21 cellular contexts compared by ENCODE assay signal in genomic region chr6:30972816-30973215, GRCh38. TPM values are rescaled to one million over a fixed set of nuclear protein-coding genes. Genes with fewer than 3 reads are reported as not detected.
DNase-seq lines count a peak whose midpoint lies in the region; ATAC-seq, FAIRE-seq and TF ChIP-seq lines count a peak whose summit lies in the region.
"Had no signal": no experiment of that assay in that cellular context is flagged by ENCODE, and none has a peak within 500 bp of the region (broad histone marks: within the 10 kb centered on the region; RNA-seq: fewer than 3 reads in every experiment).

No MANE protein-coding gene starts in this region.

- no peaks in the 10 kb centered on the region for H3K79me1 ChIP-seq in IMR-90 (ENCODE audit: low read depth in 1 of 2, low read length in 2 of 2)

- H3K9me1 ChIP-seq in IMR-90 (ENCODE audit: insufficient read depth, low read length) = no peaks in the 10 kb centered on the region

- H4K8ac ChIP-seq in IMR-90 (ENCODE audit: low read depth in 2 of 2, low read length in 2 of 2) = no peak overlapping the region

- no peaks in the 10 kb centered on the region for H4K20me1 ChIP-seq in IMR-90 (ENCODE audit: insufficient read depth, low read length)
- no peaks in the 10 kb centered on the region for H4K20me1 ChIP-seq in astrocyte (ENCODE audit: insufficient read depth, low read length)

- H3K36me3 Mint-ChIP-seq in astrocyte (ENCODE audit: low read depth, unreplicated experiment) (peaks cover 1% of the 10 kb centered on the region), glutamatergic neuron (ENCODE audit: unreplicated experiment) (no peaks in the 10 kb centered on the region)
- H3K36me3 Mint-ChIP-seq: CD4-positive, CD25-positive, alpha-beta regulatory T cell had no signal

- ATAC-seq in IMR-90 (ENCODE audit: low read depth) = no peak
- ATAC-seq: K562 had no signal

- H3K27ac Mint-ChIP-seq in astrocyte (ENCODE audit: unreplicated experiment) (peak overlapping the region; percentile 22), glutamatergic neuron (ENCODE audit: unreplicated experiment) (no peak overlapping the region)
- H3K27ac Mint-ChIP-seq: H9 had no signal

- H3K27me3 ChIP-seq in IMR-90 (ENCODE audit: control insufficient read depth, insufficient read depth, low read length) (peaks cover 19% of the 10 kb centered on the region), astrocyte (ENCODE audit: insufficient read depth, low read length) (no peaks in the 10 kb centered on the region), ovary (no peaks in the 10 kb centered on the region), sigmoid colon (peaks cover 0 to 8% (median 0%) of the 10 kb centered on the region in 3 donors)

- H2AFZ ChIP-seq in IMR-90 (replicated peaks; ENCODE audit: low read length, poor library complexity) = no peak overlapping the region
- no peak overlapping the region for H2AFZ ChIP-seq in astrocyte (ENCODE audit: low read depth, low read length)

- no peak overlapping the region for H2BK15ac ChIP-seq in IMR-90 (ENCODE audit: low read depth, low read length)

- TF ChIP-seq EP300 in ovary (IDR thresholded peaks at IDR 0.05) (no peak), sigmoid colon (IDR thresholded peaks at IDR 0.05) (no peak)

- no peak overlapping the region for H3K27ac ChIP-seq in IMR-90 (ENCODE audit: insufficient read depth, low read length)
- no peak overlapping the region for H3K27ac ChIP-seq in astrocyte (ENCODE audit: low read depth, low read length)
- H3K27ac ChIP-seq in ovary = no peak overlapping the region
- H3K27ac ChIP-seq in sigmoid colon = no peak overlapping the region

- DNase-seq in IMR-90 (no peak), astrocyte (ENCODE audit: low read depth) (no peak), epithelial cell of esophagus (ENCODE audit: low read depth) (peak; percentile 31), ovary (no peak), DMS53 treated with DMSO at 0.1 percent for 48 hours (lab: John Stamatoyannopoulos, UW; ENCODE audit: unreplicated experiment) (no peak), sigmoid colon (no peak), glutamatergic neuron (no peak)
- DNase-seq: ACHN; BE2C; C1 segment of cervical spinal cord; Caco-2; CD4-positive, CD25-positive, alpha-beta regulatory T cell; DMS79; GDM1; GOT3; H9 had no signal

- H3K9ac ChIP-seq in IMR-90 (ENCODE audit: low read depth, low read length) = no peak overlapping the region
- H3K9ac ChIP-seq in astrocyte (ENCODE audit: low read length) = no peak overlapping the region

- H3K4me2 ChIP-seq in IMR-90 (ENCODE audit: low read depth, low read length) (no peak overlapping the region), astrocyte (ENCODE audit: low read length) (no peak overlapping the region)

- no peaks in the 10 kb centered on the region for H3K9me3 ChIP-seq in IMR-90 (ENCODE audit: control insufficient read depth, insufficient read depth, low read length)
- no peaks in the 10 kb centered on the region for H3K9me3 ChIP-seq in astrocyte (ENCODE audit: insufficient read depth, low read depth, low read length)
- no peaks in the 10 kb centered on the region for H3K9me3 ChIP-seq in ovary
- H3K9me3 ChIP-seq in sigmoid colon = no peaks in the 10 kb centered on the region
- H3K9me3 ChIP-seq: BE2C, Caco-2 had no signal

- no peaks in the 10 kb centered on the region for H3K79me2 ChIP-seq in astrocyte (ENCODE audit: insufficient read depth, low read length)

- no peak overlapping the region for H2AK5ac ChIP-seq in IMR-90 (ENCODE audit: low read depth, low read length)

- no peak overlapping the region for H4K5ac ChIP-seq in IMR-90 (ENCODE audit: low read depth, low read length)

- peaks cover 6% of the 10 kb centered on the region for H3K9me3 Mint-ChIP-seq in astrocyte (ENCODE audit: unreplicated experiment)
- peaks cover 3% of the 10 kb centered on the region for H3K9me3 Mint-ChIP-seq in glutamatergic neuron (ENCODE audit: unreplicated experiment)
- H3K9me3 Mint-ChIP-seq: H9 had no signal

- POLR2A ChIA-PET in IMR-90 (lab: Charles Lee; ENCODE audit: unreplicated experiment) = no interaction called here

- intact Hi-C loops in IMR-90 (cut with micrococcal nuclease) = no loop called here
- intact Hi-C loops in ovary (cut with DNase I) = no loop called here
- intact Hi-C loops in sigmoid colon (cut with DNase I) = no loop called here

- no peak overlapping the region for H4K91ac ChIP-seq in IMR-90 (ENCODE audit: insufficient read depth, low read depth, low read length)

- H3K14ac ChIP-seq in IMR-90 (replicated peaks; ENCODE audit: low read depth, low read length) = no peak overlapping the region

- no peak overlapping the region for H3K4me3 Mint-ChIP-seq in astrocyte (ENCODE audit: unreplicated experiment)
- no peak overlapping the region for H3K4me3 Mint-ChIP-seq in glutamatergic neuron (ENCODE audit: unreplicated experiment)
- H3K4me3 Mint-ChIP-seq: H9 had no signal

- H3K18ac ChIP-seq in IMR-90 (ENCODE audit: low read depth, low read length) = no peak overlapping the region

- no peak for FAIRE-seq in astrocyte (lab: Jason Lieb, UNC)
- FAIRE-seq: A204.1, D721Med, K562 had no signal

- no CpG with 5 or more reads among the region's 4 CpGs for WGBS in IMR-90 (ENCODE audit: extremely low coverage in 2 of 2, insufficient read length in 1 of 2), 2 experiments
- WGBS in ovary, 3 donors = 92 to 96% (median 94%) methylated on average over 4 of the region's 4 CpGs
- WGBS in sigmoid colon, 2 donors = 94 to 96% methylated on average over 4 of the region's 4 CpGs

- TF ChIP-seq RAD21 in IMR-90 (IDR thresholded peaks at IDR 0.05; ENCODE audit: low read length) = no peak

- no TSS peak for BruUV-seq in IMR-90 (replicated peaks; lab: Mats Ljungman, UMichigan)

- no peak overlapping the region for H3K23ac ChIP-seq in IMR-90 (ENCODE audit: low read depth, low read length)

- H3K4me1 ChIP-seq in IMR-90 (ENCODE audit: control insufficient read depth, insufficient read depth, low read length) = no peaks in the 10 kb centered on the region
- no peaks in the 10 kb centered on the region for H3K4me1 ChIP-seq in astrocyte (ENCODE audit: insufficient read depth, low read length)
- no peaks in the 10 kb centered on the region for H3K4me1 ChIP-seq in ovary (ENCODE audit: insufficient read depth)
- H3K4me1 ChIP-seq in sigmoid colon = no peaks in the 10 kb centered on the region
- H3K4me1 ChIP-seq: BE2C, Caco-2 had no signal

- H2AK9ac ChIP-seq in IMR-90 (replicated peaks; ENCODE audit: low read depth, low read length, poor library complexity) = peak overlapping the region; percentile 5

- in situ Hi-C loops in IMR-90 (cut with MboI; ENCODE audit: low sequenced_read_pairs) = no loop called here

- peaks cover 25% of the 10 kb centered on the region for H3K27me3 Mint-ChIP-seq in astrocyte (ENCODE audit: low read depth, unreplicated experiment)
- peaks cover 8% of the 10 kb centered on the region for H3K27me3 Mint-ChIP-seq in glutamatergic neuron (ENCODE audit: unreplicated experiment)

- H2BK120ac ChIP-seq in IMR-90 (ENCODE audit: low read depth, low read length) = no peak overlapping the region

- H3K4me3 ChIP-seq in IMR-90 (ENCODE audit: insufficient read depth, low read depth, low read length) (no peak overlapping the region), astrocyte (ENCODE audit: insufficient read depth, low read depth, low read length) (no peak overlapping the region), epithelial cell of esophagus (ENCODE audit: low read length) (no peak overlapping the region), ovary (no peak overlapping the region), sigmoid colon (no peak overlapping the region)
- H3K4me3 ChIP-seq: K562 had no signal

- TF ChIP-seq POLR2A in IMR-90 (IDR thresholded peaks at IDR 0.05; ENCODE audit: low read depth, low read length) (no peak), ovary (IDR thresholded peaks at IDR 0.05) (no peak), sigmoid colon (IDR thresholded peaks at IDR 0.05) (no peak)

- CTCF ChIA-PET in IMR-90 (lab: Yijun Ruan, JAX) = no interaction called here

- H2BK5ac ChIP-seq in IMR-90 (ENCODE audit: low read depth, low read length, poor library complexity, severe bottlenecking) = no peak overlapping the region

- TF ChIP-seq CTCF in IMR-90 (conservative IDR thresholded peaks at IDR 0.05; ENCODE audit: low read depth, low read length) (no peak), astrocyte (IDR thresholded peaks at IDR 0.05; ENCODE audit: insufficient read depth, low read depth, low read length) (no peak), epithelial cell of esophagus (IDR thresholded peaks at IDR 0.05; ENCODE audit: insufficient read depth, low read depth, low read length, missing control alignments) (no peak), ovary (IDR thresholded peaks at IDR 0.05) (no peak), sigmoid colon (IDR thresholded peaks at IDR 0.05) (no peak), glutamatergic neuron (IDR thresholded peaks at IDR 0.05; ENCODE audit: partially characterized antibody, unreplicated experiment) (no peak)

- no peaks in the 10 kb centered on the region for H3K4me1 Mint-ChIP-seq in astrocyte (ENCODE audit: low read depth, unreplicated experiment)
- no peaks in the 10 kb centered on the region for H3K4me1 Mint-ChIP-seq in glutamatergic neuron (ENCODE audit: low read depth, unreplicated experiment)

- no peak overlapping the region for H3K4ac ChIP-seq in IMR-90 (ENCODE audit: low read depth, low read length)

- dilution Hi-C loops in IMR-90 (cut with HindIII; ENCODE audit: low sequenced_read_pairs, unreplicated experiment) = no loop called here

- no peak overlapping the region for H3K56ac ChIP-seq in IMR-90 (ENCODE audit: extremely low read depth, insufficient read depth, low read length)

- H3K36me3 ChIP-seq in IMR-90 (ENCODE audit: control insufficient read depth, insufficient read depth, low read length) (no peaks in the 10 kb centered on the region), astrocyte (ENCODE audit: insufficient read depth, low read length) (no peaks in the 10 kb centered on the region), ovary (no peaks in the 10 kb centered on the region), sigmoid colon (no peaks in the 10 kb centered on the region)
- H3K36me3 ChIP-seq: BE2C had no signal

- H2BK20ac ChIP-seq in IMR-90 (ENCODE audit: low read depth, low read length) = no peak overlapping the region

RNA-seq across cellular contexts. Expression of gene MUC21, which starts 10.7 kb away (rescaled TPM):
- not detected in 2 replicates for total RNA-seq in IMR-90 (2012; rRNA removed)
- polyA plus RNA-seq in IMR-90 (2012; rRNA removed) = not detected in 2 replicates
- not detected in 2 replicates for polyA plus RNA-seq in IMR-90 (2012; cell fraction: cytosol; rRNA removed)
- not detected in 2 replicates for polyA plus RNA-seq in IMR-90 (2012; cell fraction: nucleus; rRNA removed; ENCODE audit: low replicate concordance)
- total RNA-seq in astrocyte = not detected in 2 replicates
- total RNA-seq in ovary = not detected
- polyA plus RNA-seq in ovary = not detected
- total RNA-seq in sigmoid colon = not detected
- 1 to 10 TPM in 1 of 3 donors, under 1 TPM in 1, not detected in 1; 0.19 to 1.2 TPM for polyA plus RNA-seq in sigmoid colon
- total RNA-seq in glutamatergic neuron (ENCODE audit: unreplicated experiment) = not detected
- total RNA-seq: Caco-2; CD4-positive, CD25-positive, alpha-beta regulatory T cell; Daoy; H9; HT-29; K562 had no signal
- polyA plus RNA-seq: CD4-positive, CD25-positive, alpha-beta regulatory T cell; K562 had no signal

RNA-seq across cellular contexts. Expression of gene MUCL3, which starts 32.0 kb away (rescaled TPM):
- total RNA-seq in IMR-90 (2012; rRNA removed) = not detected in 2 replicates
- not detected in 2 replicates for polyA plus RNA-seq in IMR-90 (2012; rRNA removed)
- not detected in 2 replicates for polyA plus RNA-seq in IMR-90 (2012; cell fraction: cytosol; rRNA removed)
- polyA plus RNA-seq in IMR-90 (2012; cell fraction: nucleus; rRNA removed; ENCODE audit: low replicate concordance) = not detected in 2 replicates
- not detected in 2 replicates for total RNA-seq in astrocyte
- total RNA-seq in ovary = under 1 TPM in 1 of 7 donors, not detected in 6; under 0.01 TPM
- not detected for polyA plus RNA-seq in ovary
- total RNA-seq in sigmoid colon = not detected
- under 1 TPM in 1 of 3 donors, not detected in 2; under 0.01 TPM for polyA plus RNA-seq in sigmoid colon
- total RNA-seq in glutamatergic neuron (ENCODE audit: unreplicated experiment) = not detected
- total RNA-seq: Caco-2; CD4-positive, CD25-positive, alpha-beta regulatory T cell; Daoy; K562 had no signal
- polyA plus RNA-seq: CD4-positive, CD25-positive, alpha-beta regulatory T cell had no signal

RNA-seq across cellular contexts. Expression of gene MUC22, which starts 37.5 kb away (rescaled TPM):
- total RNA-seq in IMR-90 (2012; rRNA removed) = not detected in 2 replicates
- polyA plus RNA-seq in IMR-90 (2012; rRNA removed) = 0.02 TPM in 1 of 2 replicates, not detected in the other
- under 0.01 and 0.04 TPM in 2 replicates for polyA plus RNA-seq in IMR-90 (2012; cell fraction: cytosol; rRNA removed)
- not detected in 2 replicates for polyA plus RNA-seq in IMR-90 (2012; cell fraction: nucleus; rRNA removed; ENCODE audit: low replicate concordance)
- 0.05 TPM in 1 of 2 replicates, not detected in the other for total RNA-seq in astrocyte
- not detected for total RNA-seq in ovary
- polyA plus RNA-seq in ovary = not detected
- total RNA-seq in sigmoid colon = not detected
- not detected for polyA plus RNA-seq in sigmoid colon
- total RNA-seq in glutamatergic neuron (ENCODE audit: unreplicated experiment) = not detected
- total RNA-seq: Caco-2; CD4-positive, CD25-positive, alpha-beta regulatory T cell; Daoy; H9; HT-29; K562 had no signal
- polyA plus RNA-seq: CD4-positive, CD25-positive, alpha-beta regulatory T cell had no signal

RNA-seq across cellular contexts. Expression of gene SFTA2, which starts 40.8 kb away (rescaled TPM):
- total RNA-seq in IMR-90 (2012; rRNA removed) (not detected in 2 replicates), astrocyte (not detected in 2 replicates), ovary (1 to 10 TPM in 1 of 7 donors, under 1 TPM in 2, not detected in 4; 0.80 to 3.1 (median 0.82) TPM), sigmoid colon (not detected), glutamatergic neuron (ENCODE audit: unreplicated experiment) (not detected)
- polyA plus RNA-seq in IMR-90 (2012; rRNA removed) (not detected in 2 replicates), ovary (not detected), sigmoid colon (1 to 10 TPM in 1 of 3 donors, not detected in 2; 3.6 TPM)
- not detected in 2 replicates for polyA plus RNA-seq in IMR-90 (2012; cell fraction: cytosol; rRNA removed)
- not detected in 2 replicates for polyA plus RNA-seq in IMR-90 (2012; cell fraction: nucleus; rRNA removed; ENCODE audit: low replicate concordance)
- total RNA-seq: CD4-positive, CD25-positive, alpha-beta regulatory T cell; Daoy; H9; K562 had no signal
- polyA plus RNA-seq: K562 had no signal

RNA-seq across cellular contexts. Expression of gene VARS2, which starts 58.8 kb away (rescaled TPM):
- total RNA-seq in IMR-90 (2012; rRNA removed) (6.9 and 7.2 TPM in 2 replicates), astrocyte (19.8 and 21.6 TPM in 2 replicates), ovary (10 to 100 TPM in 6 of 7 donors, 1 to 10 TPM in 1; 6.7 to 32.3 (median 19.8) TPM), sigmoid colon (10 to 100 TPM in 1 of 4 donors, 1 to 10 TPM in 3; 6.7 to 13.0 (median 9.0) TPM), glutamatergic neuron (ENCODE audit: unreplicated experiment) (47.0 TPM)
- polyA plus RNA-seq in IMR-90 (2012; rRNA removed) (13.3 and 14.0 TPM in 2 replicates), ovary (10 to 100 TPM; 17.0 to 23.4 TPM), sigmoid colon (10 to 100 TPM in 1 of 3 donors, 1 to 10 TPM in 2; 6.9 to 23.0 (median 7.8) TPM)
- polyA plus RNA-seq in IMR-90 (2012; cell fraction: cytosol; rRNA removed) = 5.5 and 6.7 TPM in 2 replicates
- polyA plus RNA-seq in IMR-90 (2012; cell fraction: nucleus; rRNA removed; ENCODE audit: low replicate concordance) = 98.4 and 123 TPM in 2 replicates
